20 cellular contexts compared by ENCODE assay signal in the genomic region with DNA sequence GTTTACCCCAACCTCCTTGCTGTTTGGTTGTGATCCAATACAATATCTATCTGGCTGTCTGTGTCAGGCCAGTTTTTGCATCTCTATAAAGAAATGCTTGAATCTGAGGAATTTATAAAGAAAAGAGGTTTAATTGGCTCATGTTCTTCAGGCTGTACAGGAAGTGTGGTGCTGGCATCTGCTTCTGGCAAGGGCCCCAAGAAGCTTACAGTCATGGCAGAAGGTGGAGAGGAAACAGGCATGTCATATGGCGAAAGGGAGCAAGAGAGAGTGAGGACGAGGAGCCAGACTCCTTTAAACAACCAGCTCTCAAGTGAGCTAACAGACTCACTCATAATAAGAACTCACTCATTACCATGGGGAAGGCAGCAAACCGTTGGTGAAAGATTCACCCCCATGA. TPM values are rescaled to one million over a fixed set of nuclear protein-coding genes. Genes with fewer than 3 reads are reported as not detected.
DNase-seq lines count a peak whose midpoint lies in the region; ATAC-seq, FAIRE-seq and TF ChIP-seq lines count a peak whose summit lies in the region.
"Had no signal": no experiment of that assay in that cellular context is flagged by ENCODE, and none has a peak within 500 bp of the region (broad histone marks: within the 10 kb centered on the region; RNA-seq: fewer than 3 reads in every experiment).

No MANE protein-coding gene starts in this region.

- H4K91ac ChIP-seq in H9 (ENCODE audit: insufficient read length, low read depth, low read length), result no peak overlapping the region

- peaks cover 12 to 16% of the 10 kb centered on the region in 2 experiments for H3K9me3 Mint-ChIP-seq in H9

- H3K14ac ChIP-seq in H9 (ENCODE audit: insufficient read depth, low read length), result no peak overlapping the region

- H3K27ac ChIP-seq in H9 (ENCODE audit: insufficient read length, low read depth, low read length), result no peak overlapping the region
- no peak overlapping the region for H3K27ac ChIP-seq in MM.1S (ENCODE audit: low read length)
- H3K27ac ChIP-seq in epithelial cell of prostate, result peak overlapping the region; percentile 26
- H3K27ac ChIP-seq in keratinocyte (ENCODE audit: control insufficient read depth, insufficient read depth, low read length), result peak overlapping the region; percentile 47
- no peak overlapping the region for H3K27ac ChIP-seq in caudate nucleus (ENCODE audit: low read depth, low read length)
- no peak overlapping the region for H3K27ac ChIP-seq in coronary artery
- H3K27ac ChIP-seq: SJSA1 had no signal

- H2BK5ac ChIP-seq in H9 (ENCODE audit: insufficient read length, low read length), result no peak overlapping the region

- H4K5ac ChIP-seq in H9 (ENCODE audit: insufficient read length, low read depth, low read length), result no peak overlapping the region

- no peak overlapping the region for H2BK15ac ChIP-seq in H9 (ENCODE audit: low read depth, low read length)

- H2AFZ ChIP-seq in H9 (ENCODE audit: low read length) (peak overlapping the region; percentile 6), MM.1S (ENCODE audit: low read length) (0 out of 2 replicates have a peak overlapping the region, but pooled peaks have one; percentile 6), keratinocyte (ENCODE audit: control insufficient read depth, low read length) (peak overlapping the region; percentile 75)

- ATAC-seq in GM19023 (IDR thresholded peaks at IDR 0.05; ENCODE audit: unreplicated experiment), result no peak

- H3K4me1 ChIP-seq in H9 (ENCODE audit: insufficient read depth, low read length) (no peaks in the 10 kb centered on the region), MM.1S (ENCODE audit: low read length) (no peaks in the 10 kb centered on the region), keratinocyte (ENCODE audit: control insufficient read depth, extremely low read depth, insufficient read depth, low read length) (peaks cover 30% of the 10 kb centered on the region)
- H3K4me1 ChIP-seq: Peyer's patch, SJSA1 had no signal

- peaks cover 11% of the 10 kb centered on the region; the same call in 1 of the 2 replicates for H3K27me3 Mint-ChIP-seq in H9 (ENCODE audit: low read depth)

- no peaks in the 10 kb centered on the region for H3K9me1 ChIP-seq in keratinocyte (ENCODE audit: control insufficient read depth, extremely low read depth, insufficient read depth, low read length)

- peaks cover 2% of the 10 kb centered on the region; the same call in 1 of the 2 replicates for H3K27me3 ChIP-seq in H9 (ENCODE audit: insufficient read depth, low read length)
- no peaks in the 10 kb centered on the region for H3K27me3 ChIP-seq in MM.1S (replicated peaks; ENCODE audit: insufficient read depth, low read length)
- no peaks in the 10 kb centered on the region for H3K27me3 ChIP-seq in keratinocyte (ENCODE audit: control insufficient read depth, extremely low read depth, insufficient read depth, low read length)
- H3K27me3 ChIP-seq: Peyer's patch, SJSA1 had no signal

- no peak overlapping the region for H3K27ac Mint-ChIP-seq in H9
- H3K27ac Mint-ChIP-seq: CD14-positive monocyte had no signal

- H3K23me2 ChIP-seq in H9 (ENCODE audit: insufficient read length, low read depth, low read length, poor library complexity, severe bottlenecking), result no peaks in the 10 kb centered on the region

- dilution Hi-C loops in keratinocyte (cut with MboI; ENCODE audit: extremely low pct_ligation_motif_present, low sequenced_read_pairs), result no loop called here

- no peak overlapping the region for H4K8ac ChIP-seq in H9 (replicated peaks; ENCODE audit: insufficient read length, low read depth, low read length)

- H3K4me3 ChIP-seq in MM.1S (ENCODE audit: low read length), result no peak overlapping the region
- H3K4me3 ChIP-seq in keratinocyte (ENCODE audit: control insufficient read depth in 2 of 3, extremely low read depth in 1 of 3, insufficient read depth in 2 of 3, low read depth in 1 of 3, low read length in 3 of 3), result no peak overlapping the region
- H3K4me3 ChIP-seq in coronary artery, result no peak overlapping the region
- H3K4me3 ChIP-seq: Peyer's patch, SJSA1 had no signal

- H3T11ph ChIP-seq in H9 (ENCODE audit: low read length), result no peak overlapping the region

- no peak overlapping the region for H3K18ac ChIP-seq in H9 (ENCODE audit: insufficient read length, low read depth, low read length)

- DNase-seq in H9 (no peak), MM.1S (no peak), epithelial cell of prostate (ENCODE audit: low read depth, low spot score) (no peak), keratinocyte (ENCODE audit: low read depth, low spot score) (no peak), caudate nucleus (lab: John Stamatoyannopoulos, UW) (no peak), coronary artery (ENCODE audit: low spot score) (no peak), KG1 (lab: John Stamatoyannopoulos, UW) (no peak)
- DNase-seq: DND-41, KBM-7, NCI-H1092, NCI-H1436 treated with DMSO at 0.1 percent for 48 hours, NCI-H2029, NCI-H2171, NCI-H526 treated with DMSO at 0.1 percent for 48 hours, Peyer's patch had no signal

- H3K36me3 ChIP-seq in MM.1S (replicated peaks; ENCODE audit: insufficient read depth, low read length) (no peaks in the 10 kb centered on the region), keratinocyte (ENCODE audit: control insufficient read depth in 2 of 2, extremely low read depth in 1 of 2, insufficient read depth in 2 of 2, low read length in 2 of 2) (no peaks in the 10 kb centered on the region)
- H3K36me3 ChIP-seq: Peyer's patch, SJSA1 had no signal

- no peak overlapping the region for H3K4me2 ChIP-seq in H9 (ENCODE audit: insufficient read depth, insufficient read length, low read length)
- no peak overlapping the region for H3K4me2 ChIP-seq in MM.1S (ENCODE audit: low read depth, low read length)
- peak overlapping the region; percentile 53 for H3K4me2 ChIP-seq in keratinocyte (ENCODE audit: control insufficient read depth, extremely low read depth, insufficient read depth, low read depth, low read length)

- H3K79me1 ChIP-seq in H9 (ENCODE audit: insufficient read depth, low read depth, low read length, poor library complexity, severe bottlenecking), result no peaks in the 10 kb centered on the region

- H3K9me3 ChIP-seq in H9 (ENCODE audit: control insufficient read depth, low read depth, low read length), result peaks cover 3% of the 10 kb centered on the region
- H3K9me3 ChIP-seq in MM.1S (replicated peaks; ENCODE audit: insufficient read depth, low read length), result no peaks in the 10 kb centered on the region
- H3K9me3 ChIP-seq in keratinocyte (ENCODE audit: control insufficient read depth, low read depth, low read length), result no peaks in the 10 kb centered on the region
- H3K9me3 ChIP-seq: Peyer's patch, SJSA1 had no signal

- H2BK120ac ChIP-seq in H9 (ENCODE audit: low read depth, low read length, poor library complexity, severe bottlenecking), result no peak overlapping the region

- TF ChIP-seq CTCF in H9 (conservative IDR thresholded peaks at IDR 0.05) (no peak), MM.1S (IDR thresholded peaks at IDR 0.05; ENCODE audit: low read length) (no peak), keratinocyte (optimal IDR thresholded peaks at IDR 0.05 in 1 of 3, IDR thresholded peaks at IDR 0.05 in 1 of 3, conservative IDR thresholded peaks at IDR 0.05 in 1 of 3; ENCODE audit: extremely low read depth in 1 of 3, insufficient read depth in 2 of 3, low read length in 3 of 3) (no peak), coronary artery (IDR thresholded peaks at IDR 0.05) (no peak)

- no peak overlapping the region for H2BK20ac ChIP-seq in H9 (ENCODE audit: low read depth, low read length, poor library complexity, severe bottlenecking)

- H3K79me2 ChIP-seq in H9 (ENCODE audit: insufficient read depth, low read length) (no peaks in the 10 kb centered on the region), MM.1S (ENCODE audit: low read length) (no peaks in the 10 kb centered on the region), keratinocyte (ENCODE audit: control insufficient read depth, insufficient read depth, low read length) (no peaks in the 10 kb centered on the region)

- H3K56ac ChIP-seq in H9 (ENCODE audit: insufficient read length, low read depth, low read length), result no peak overlapping the region

- no peak overlapping the region for H2AK5ac ChIP-seq in H9 (ENCODE audit: insufficient read length, low read length)

- H3K4me3 Mint-ChIP-seq in H9, result no peak overlapping the region
- H3K4me3 Mint-ChIP-seq: CD14-positive monocyte had no signal

- no CpG with 5 or more reads among the region's 3 CpGs for WGBS in H9 (ENCODE audit: extremely low coverage, insufficient read length, low lambda C conversion rate)

- H3K9me2 ChIP-seq in MM.1S (replicated peaks; ENCODE audit: insufficient read depth, low read length), result no peaks in the 10 kb centered on the region

- H3K4ac ChIP-seq in H9 (ENCODE audit: low read depth, low read length), result no peak overlapping the region

- peaks cover 0 to 5% (median 0%) of the 10 kb centered on the region in 3 experiments; a peak in 2 of 7 replicates for H3K36me3 Mint-ChIP-seq in H9 (ENCODE audit: insufficient read depth in 1 of 3, low read depth in 3 of 3)
- H3K36me3 Mint-ChIP-seq: CD14-positive monocyte had no signal

- no peak overlapping the region for H3K23ac ChIP-seq in H9 (ENCODE audit: insufficient read length, low read depth, low read length)

- H3K9ac ChIP-seq in H9 (ENCODE audit: extremely low read depth, insufficient read length, low read length), result no peak overlapping the region
- no peak overlapping the region for H3K9ac ChIP-seq in MM.1S (ENCODE audit: low read length)
- H3K9ac ChIP-seq in keratinocyte (ENCODE audit: control insufficient read depth, extremely low read depth, insufficient read depth, low read length), result peak overlapping the region; percentile 28

- no peaks in the 10 kb centered on the region for H3F3A ChIP-seq in MM.1S (ENCODE audit: insufficient read depth, low read length)

- H2BK12ac ChIP-seq in H9 (ENCODE audit: insufficient read length, low read depth, low read length), result no peak overlapping the region

- H4K20me1 ChIP-seq in H9 (ENCODE audit: control insufficient read depth, insufficient read depth, insufficient read length) (no peaks in the 10 kb centered on the region), MM.1S (ENCODE audit: insufficient read depth, low read length) (no peaks in the 10 kb centered on the region), keratinocyte (ENCODE audit: control insufficient read depth, extremely low read depth, insufficient read depth, low read length) (no peaks in the 10 kb centered on the region)

- FAIRE-seq in keratinocyte (lab: Jason Lieb, UNC), result peak; percentile 23
- FAIRE-seq: G401.6, GM19239 had no signal

- H3K4me1 Mint-ChIP-seq in H9, result peaks cover 9 to 11% of the 10 kb centered on the region in 2 experiments; a peak in 3 of 4 replicates
- H3K4me1 Mint-ChIP-seq: CD14-positive monocyte had no signal

RNA-seq across cellular contexts. Expression of gene PUM2, which starts 21.0 kb away (rescaled TPM):
- 92.3 and 96.6 TPM in 2 replicates for total RNA-seq in H9 (2021)
- 30.1 to 47.5 TPM (median 46.5 TPM) in 3 replicates for polyA plus RNA-seq in keratinocyte
- polyA plus RNA-seq in keratinocyte (2011; ENCODE audit: low read depth), result 48.2 TPM
- polyA plus RNA-seq in keratinocyte (2011; cell fraction: cytosol; rRNA removed), result 19.3 and 37.4 TPM in 2 replicates
- polyA plus RNA-seq in keratinocyte (2011; cell fraction: nucleus; rRNA removed), result 37.6 and 46.9 TPM in 2 replicates
- 27.5 and 37.3 TPM in 2 replicates for polyA plus RNA-seq in keratinocyte (2012; ENCODE audit: low replicate concordance)
- polyA minus RNA-seq in keratinocyte, result 60.6 to 185 TPM (median 170 TPM) in 3 replicates
- polyA minus RNA-seq in keratinocyte (2011; cell fraction: cytosol; rRNA and poly(A)+ RNA removed), result 51.0 TPM
- polyA minus RNA-seq in keratinocyte (2011; cell fraction: nucleus; rRNA and poly(A)+ RNA removed), result 68.8 and 121 TPM in 2 replicates

Comparison
In these comparisons a context has a peak if more than half of its experiments do, and no peak if none do; other contexts are left out.
1. H2AFZ ChIP-seq: peak in every context shown above with its lines; median percentile 75 in keratinocyte; 6 in H9; 6 in MM.1S.
2. H3K27ac ChIP-seq: peak in epithelial cell of prostate (single experiment) and keratinocyte (single experiment); none in H9 (single experiment), MM.1S (single experiment), caudate nucleus (single experiment) and coronary artery (0 of 2).